1 cellular context compared by ENCODE assay signal in genomic region chr1:183002797-183003594, GRCh38.
TF ChIP-seq lines count a peak whose summit lies in the region.

No MANE protein-coding gene starts in this region.

TF ChIP-seq in GM23338, 12 proteins besides CTCF, POLR2A, EP300 and RAD21:
- no peak for TF ChIP-seq JUNB (IDR thresholded peaks at IDR 0.05; ENCODE audit: unreplicated experiment)
- TF ChIP-seq POLR2AphosphoS5 (IDR thresholded peaks at IDR 0.05; ENCODE audit: low read depth) = no peak
- no peak for TF ChIP-seq NANOG (IDR thresholded peaks at IDR 0.05; ENCODE audit: borderline replicate concordance)
- no peak for TF ChIP-seq REST (IDR thresholded peaks at IDR 0.05; ENCODE audit: unreplicated experiment)
- no peak for TF ChIP-seq STAT1 (IDR thresholded peaks at IDR 0.05; ENCODE audit: unreplicated experiment)
- no peak for TF ChIP-seq ETS1 (IDR thresholded peaks at IDR 0.05)
- TF ChIP-seq ZNF331 (CRISPR knock-in tag; IDR thresholded peaks at IDR 0.05; ENCODE audit: low read depth) = no peak
- no peak for TF ChIP-seq ZNF114 (CRISPR knock-in tag; IDR thresholded peaks at IDR 0.05)
- TF ChIP-seq CREB1 (CRISPR knock-in tag; IDR thresholded peaks at IDR 0.05; ENCODE audit: low read depth) = no peak
- no peak for TF ChIP-seq EZH2 (IDR thresholded peaks at IDR 0.05; ENCODE audit: low read depth, unreplicated experiment)
- no peak for TF ChIP-seq ZNF462 (CRISPR knock-in tag; IDR thresholded peaks at IDR 0.05)
- TF ChIP-seq EZH2phosphoT487 (IDR thresholded peaks at IDR 0.05; ENCODE audit: unreplicated experiment) = no peak
